ENCODE assay signal across 26 cellular contexts in genomic region chr11:100861221-100861620, GRCh38.
DNase-seq lines count a peak whose midpoint lies in the region; ATAC-seq, FAIRE-seq and TF ChIP-seq lines count a peak whose summit lies in the region.
"Had no signal": no experiment of that assay in that cellular context is flagged by ENCODE, and none has a peak within 500 bp of the region (broad histone marks: within the 10 kb centered on the region; RNA-seq: fewer than 3 reads in every experiment).

No MANE protein-coding gene starts in this region.

- 18% methylated on average over 3 of the region's 3 CpGs for WGBS in K562 (ENCODE audit: insufficient coverage, low coverage, missing lambda C conversion rate)
- 47% methylated on average over 3 of the region's 3 CpGs for WGBS in prostate gland
- WGBS in right cardiac atrium, result 90% methylated on average over 3 of the region's 3 CpGs

- no peaks in the 10 kb centered on the region; the same call in 2 of the 3 replicates for H3K36me3 ChIP-seq in K562 (ENCODE audit: control insufficient read depth, insufficient read depth, low read length)
- no peaks in the 10 kb centered on the region for H3K36me3 ChIP-seq in prostate gland
- H3K36me3 ChIP-seq: gastroesophageal sphincter, left lung, upper lobe of right lung, WERI-Rb-1 had no signal

- no peak overlapping the region for H3K9ac ChIP-seq in K562 (ENCODE audit: insufficient read depth in 1 of 2, low read depth in 2 of 2, low read length in 2 of 2)

- ATAC-seq in K562, result no peak
- ATAC-seq in GM21367 (IDR thresholded peaks at IDR 0.05; ENCODE audit: unreplicated experiment), result no peak
- ATAC-seq in T-helper 17 cell, result no peak
- no peak for ATAC-seq in right cardiac atrium
- no peak for ATAC-seq in GM21786 (IDR thresholded peaks at IDR 0.05; ENCODE audit: unreplicated experiment)
- ATAC-seq: activated T-cell treated with anti-CD3 and anti-CD28 coated beads, Interleukin-2, amount 50 U/mL, for 4 hours; gastroesophageal sphincter; HCT116; left lung; naive thymus-derived CD4-positive, alpha-beta T cell; upper lobe of right lung had no signal

- no peaks in the 10 kb centered on the region for H3K79me2 ChIP-seq in K562 (ENCODE audit: control insufficient read depth, insufficient read depth, low read length)

- H3K27me3 Mint-ChIP-seq in T-helper 17 cell, result no peaks in the 10 kb centered on the region
- H3K27me3 Mint-ChIP-seq: activated CD4-positive, alpha-beta T cell treated with anti-CD3 and anti-CD28 coated beads, Interleukin-2, amount 10 ng/mL, durations not matched to agents 7 days and 5 days; central memory CD8-positive, alpha-beta T cell; naive thymus-derived CD4-positive, alpha-beta T cell had no signal

- peak overlapping the region; percentile 63; the same call in 1 of the 2 replicates for H2AFZ ChIP-seq in K562 (ENCODE audit: low read depth, low read length)

- H3K36me3 Mint-ChIP-seq in T-helper 17 cell (ENCODE audit: low read depth), result no peaks in the 10 kb centered on the region
- H3K36me3 Mint-ChIP-seq: naive thymus-derived CD4-positive, alpha-beta T cell had no signal

- H3K4me3 Mint-ChIP-seq in T-helper 17 cell, result no peak overlapping the region
- H3K4me3 Mint-ChIP-seq: activated CD4-positive, alpha-beta T cell treated with anti-CD3 and anti-CD28 coated beads, Interleukin-2, amount 10 ng/mL, durations not matched to agents 7 days and 5 days; activated T-cell treated with anti-CD3 and anti-CD28 coated beads, Interleukin-2, amount 50 U/mL, for 4 hours; central memory CD8-positive, alpha-beta T cell; naive thymus-derived CD4-positive, alpha-beta T cell had no signal

- no TSS peak for BruUV-seq in K562 (replicated peaks; lab: Mats Ljungman, UMichigan)

- TF ChIP-seq CTCF in K562 (IDR thresholded peaks at IDR 0.05 in 2 of 3, conservative IDR thresholded peaks at IDR 0.05 in 1 of 3; ENCODE audit: insufficient read depth in 2 of 3, low read depth in 1 of 3, low read length in 3 of 3) (no peak), prostate gland (IDR thresholded peaks at IDR 0.05) (no peak)

- TF ChIP-seq RAD21 in K562 (CRISPR knock-in tag; conservative IDR thresholded peaks at IDR 0.05 in 1 of 2, IDR thresholded peaks at IDR 0.05 in 1 of 2), result no peak

- TF ChIP-seq POLR2A in K562 (conservative IDR thresholded peaks at IDR 0.05) (no peak), prostate gland (IDR thresholded peaks at IDR 0.05) (no peak)

- no peaks in the 10 kb centered on the region for H3K4me1 Mint-ChIP-seq in T-helper 17 cell
- H3K4me1 Mint-ChIP-seq: activated CD4-positive, alpha-beta T cell treated with anti-CD3 and anti-CD28 coated beads, Interleukin-2, amount 10 ng/mL, durations not matched to agents 7 days and 5 days; central memory CD8-positive, alpha-beta T cell; naive thymus-derived CD4-positive, alpha-beta T cell had no signal

- in situ Hi-C loops in K562 (cut with MboI), result no loop called here

- H3K4me2 ChIP-seq in K562 (ENCODE audit: insufficient read depth, low read length), result no peak overlapping the region

- H3K4me1 ChIP-seq in K562 (replicated peaks in 1 of 2; ENCODE audit: control insufficient read depth in 2 of 2, insufficient read depth in 2 of 2, low read length in 2 of 2) (peaks cover 0 to 19% of the 10 kb centered on the region in 2 experiments; a peak in 2 of 5 replicates), prostate gland (replicated peaks) (no peaks in the 10 kb centered on the region), right cardiac atrium (ENCODE audit: control insufficient read depth, insufficient read depth, low read length) (peaks cover 1% of the 10 kb centered on the region)
- H3K4me1 ChIP-seq: left lung had no signal

- CTCF ChIA-PET in K562 (lab: Yijun Ruan, JAX; ENCODE audit: low intra/inter-chr PET ratio), result no interaction called here

- H3K27ac Mint-ChIP-seq in T-helper 17 cell, result no peak overlapping the region
- H3K27ac Mint-ChIP-seq: activated CD4-positive, alpha-beta T cell treated with anti-CD3 and anti-CD28 coated beads, Interleukin-2, amount 10 ng/mL, durations not matched to agents 7 days and 5 days; naive thymus-derived CD4-positive, alpha-beta T cell had no signal

- intact Hi-C loops in K562 (cut with micrococcal nuclease), result no loop called here
- intact Hi-C loops in prostate gland (cut with DNase I), result no loop called here
- intact Hi-C loops in right cardiac atrium (cut with DNase I), result loop anchor here in 1 of 4 donors (5.0 kb wide), 1 partner anchor 179 kb away; no protein-coding TSS in a partner anchor

- FAIRE-seq in K562 (lab: Jason Lieb, UNC), result no peak
- FAIRE-seq: endometrium had no signal

- TF ChIP-seq EP300 in K562 (IDR thresholded peaks at IDR 0.05; ENCODE audit: low read length), result no peak; the same call in 1 of the 2 replicates

- H3K27ac ChIP-seq in K562 (ENCODE audit: extremely low read depth, low read depth, low read length), result 0 out of 3 replicates have a peak overlapping the region, but pooled peaks have one; percentile 26
- no peak overlapping the region for H3K27ac ChIP-seq in prostate gland
- no peak overlapping the region for H3K27ac ChIP-seq in right cardiac atrium (ENCODE audit: low read length)
- H3K27ac ChIP-seq: gastroesophageal sphincter, left lung, upper lobe of right lung, WERI-Rb-1 had no signal

- H3K9me3 ChIP-seq in K562 (replicated peaks; ENCODE audit: control insufficient read depth, insufficient read depth, low read depth, low read length) (peaks cover 2% of the 10 kb centered on the region; the same call in 1 of the 2 replicates), prostate gland (no peaks in the 10 kb centered on the region), T-helper 17 cell (ENCODE audit: control insufficient read depth, low read length, poor library complexity, severe bottlenecking) (no peaks in the 10 kb centered on the region), right cardiac atrium (ENCODE audit: control insufficient read depth, low read length) (no peaks in the 10 kb centered on the region)
- H3K9me3 ChIP-seq: gastroesophageal sphincter, left lung, upper lobe of right lung had no signal

- no peak overlapping the region for H3K4me3 ChIP-seq in K562
- H3K4me3 ChIP-seq in prostate gland, result no peak overlapping the region
- no peak overlapping the region for H3K4me3 ChIP-seq in right cardiac atrium (ENCODE audit: low read length)
- H3K4me3 ChIP-seq: gastroesophageal sphincter, left lung, upper lobe of right lung had no signal

- H3K27me3 ChIP-seq in K562 (ENCODE audit: control insufficient read depth in 2 of 2, insufficient read depth in 2 of 2, low read length in 2 of 2) (no peaks in the 10 kb centered on the region), prostate gland (replicated peaks; ENCODE audit: insufficient read depth) (no peaks in the 10 kb centered on the region), right cardiac atrium (ENCODE audit: control insufficient read depth, insufficient read depth) (no peaks in the 10 kb centered on the region)
- H3K27me3 ChIP-seq: gastroesophageal sphincter, left lung, upper lobe of right lung had no signal

- no peaks in the 10 kb centered on the region for H3K9me1 ChIP-seq in K562 (ENCODE audit: control insufficient read depth, insufficient read depth, low read length)

- DNase-seq in DMS53 (lab: John Stamatoyannopoulos, UW) (peak; percentile 46), LoVo (ENCODE audit: low spot score) (peak; percentile 72), K562 (ENCODE audit: extremely low read depth in 1 of 4, low spot score in 3 of 4) (peak in 3 of 4 experiments; percentile 10 to 18 (median 10)), prostate gland (ENCODE audit: low spot score) (peak; percentile 38), T-helper 17 cell (no peak), right cardiac atrium (no peak)
- DNase-seq: activated CD4-positive, alpha-beta T cell treated with anti-CD3 and anti-CD28 coated beads, Interleukin-2, amount 10 ng/mL, durations not matched to agents 7 days and 5 days; activated gamma-delta T cell treated with Interleukin-2 at 50 U/mL for 16 hours; activated T-cell treated with anti-CD3 and anti-CD28 coated beads, Interleukin-2, amount 50 U/mL, for 4 hours; C1 segment of cervical spinal cord; dermis blood vessel endothelial cell; left lung; naive thymus-derived CD4-positive, alpha-beta T cell; NCI-H446 treated with DMSO at 0.1 percent for 48 hours; retina; SHP77; stimulated activated CD4-positive, alpha-beta T cell treated with anti-CD3 and anti-CD28 coated beads, Interleukin-2, amount 100 ng/mL, for 24 hours; T-helper 9 cell; upper lobe of right lung; WERI-Rb-1 had no signal

- POLR2A ChIA-PET in K562 (lab: Yijun Ruan, JAX), result no interaction called here

- H4K20me1 ChIP-seq in K562 (replicated peaks; ENCODE audit: control insufficient read depth, insufficient read depth, low read length), result no peaks in the 10 kb centered on the region

TF ChIP-seq in K562, 482 proteins besides CTCF, POLR2A, EP300 and RAD21 (continues in another document):
- no peak for TF ChIP-seq EWSR1 (IDR thresholded peaks at IDR 0.05; ENCODE audit: borderline replicate concordance, low read depth, partially characterized antibody)
- TF ChIP-seq CBFA2T2 (conservative IDR thresholded peaks at IDR 0.05), result peak; percentile 24; the same call in 1 of the 2 replicates
- TF ChIP-seq NFYB (IDR thresholded peaks at IDR 0.05; ENCODE audit: extremely low read depth, insufficient read length), result no peak
- no peak for TF ChIP-seq ZKSCAN1 (IDR thresholded peaks at IDR 0.05; ENCODE audit: low read depth, low read length)
- TF ChIP-seq DEAF1 (CRISPR knock-in tag; IDR thresholded peaks at IDR 0.05), result no peak
- TF ChIP-seq SLC30A9 (CRISPR knock-in tag; IDR thresholded peaks at IDR 0.05), result no peak
- no peak for TF ChIP-seq ZFP1 (CRISPR knock-in tag; IDR thresholded peaks at IDR 0.05)
- TF ChIP-seq DDX20 (tag; IDR thresholded peaks at IDR 0.05; ENCODE audit: low read depth), result no peak
- no peak for TF ChIP-seq ZNF778 (CRISPR knock-in tag; IDR thresholded peaks at IDR 0.05)
- TF ChIP-seq PTRF (tag; IDR thresholded peaks at IDR 0.05), result no peak
- TF ChIP-seq GABPA (tag; conservative IDR thresholded peaks at IDR 0.05; ENCODE audit: low read depth), result no peak
- TF ChIP-seq ZNF696 (CRISPR knock-in tag; conservative IDR thresholded peaks at IDR 0.05), result no peak
- TF ChIP-seq ZNF197 (CRISPR knock-in tag; IDR thresholded peaks at IDR 0.05; ENCODE audit: low read depth), result no peak
- TF ChIP-seq CBFA2T3 (IDR thresholded peaks at IDR 0.05), result peak; percentile 43
- TF ChIP-seq NFE2L1 (tag; IDR thresholded peaks at IDR 0.05; ENCODE audit: borderline replicate concordance, low read depth), result no peak

Comparison
In these comparisons a context has a peak if more than half of its experiments do, and no peak if none do; other contexts are left out.
1. DNase-seq: peak in DMS53 (single experiment), LoVo (single experiment), K562 (3 of 4) and prostate gland (single experiment); none in T-helper 17 cell (0 of 3) and right cardiac atrium (0 of 3).